ENCODE assay signal across 12 cellular contexts in the genomic region with DNA sequence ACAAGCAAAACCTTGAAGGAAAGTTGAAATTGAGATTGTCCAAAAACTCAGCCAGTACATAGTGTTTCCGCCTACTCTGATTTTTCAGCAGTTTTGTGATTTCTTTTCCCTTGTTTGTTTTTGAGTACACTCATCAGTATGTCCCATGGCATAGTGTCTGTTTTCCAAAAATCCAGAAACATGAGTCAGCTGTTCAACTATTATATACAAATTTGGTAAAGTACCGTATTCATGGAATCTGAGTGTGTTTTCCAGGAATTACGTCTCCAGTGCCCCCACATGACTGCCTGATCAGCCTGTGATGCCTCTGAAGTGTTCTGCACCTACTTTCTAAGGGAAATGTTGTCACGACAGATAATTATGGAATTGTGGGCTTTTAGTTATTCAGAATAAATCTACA.
DNase-seq lines count a peak whose midpoint lies in the region; ATAC-seq and TF ChIP-seq lines count a peak whose summit lies in the region.
"Had no signal": no experiment of that assay in that cellular context is flagged by ENCODE, and none has a peak within 500 bp of the region (broad histone marks: within the 10 kb centered on the region; RNA-seq: fewer than 3 reads in every experiment).

No MANE protein-coding gene starts in this region.

- H3K27me3 ChIP-seq in breast epithelium (no peaks in the 10 kb centered on the region), thoracic aorta (replicated peaks; ENCODE audit: insufficient read depth) (no peaks in the 10 kb centered on the region)

- TF ChIP-seq CTCF in breast epithelium (IDR thresholded peaks at IDR 0.05) (no peak), thoracic aorta (IDR thresholded peaks at IDR 0.05) (no peak)

- H3K27ac ChIP-seq in breast epithelium (peak overlapping the region; percentile 52 to 71), thoracic aorta (peak overlapping the region; percentile 79 to 80)

- H3K4me3 ChIP-seq in breast epithelium (no peak overlapping the region), thoracic aorta (peak overlapping the region; percentile 2)

- peak; percentile 88 for ATAC-seq in thoracic aorta (ENCODE audit: insufficient number of reproducible peaks, low FRiP score, low read depth)
- no peak for ATAC-seq in HG02970 (IDR thresholded peaks at IDR 0.05; ENCODE audit: low FRiP score, unreplicated experiment)
- ATAC-seq: activated CD8-positive, alpha-beta T cell treated with anti-CD3 and anti-CD28 coated beads for 36 hours; naive thymus-derived CD4-positive, alpha-beta T cell had no signal

- TF ChIP-seq POLR2A in breast epithelium (IDR thresholded peaks at IDR 0.05): no peak

- no peaks in the 10 kb centered on the region for H3K4me1 ChIP-seq in breast epithelium
- peaks cover 29 to 56% of the 10 kb centered on the region in 2 donors for H3K4me1 ChIP-seq in thoracic aorta (ENCODE audit: control insufficient read depth in 1 of 2, low read depth in 2 of 2)

- peak; percentile 60 for DNase-seq in HS-27A (ENCODE audit: low read depth)
- DNase-seq in breast epithelium (ENCODE audit: low spot score in 2 of 2): no peak
- peak; percentile 50 for DNase-seq in hepatic stellate cell (ENCODE audit: low spot score)
- peak; percentile 33 for DNase-seq in thoracic aorta (ENCODE audit: low spot score)
- no peak for DNase-seq in GDM1 (lab: John Stamatoyannopoulos, UW)
- no peak for DNase-seq in mesenteric fat pad (ENCODE audit: low spot score)
- no peak for DNase-seq in NCI-H1048 (lab: John Stamatoyannopoulos, UW)
- DNase-seq: activated CD8-positive, alpha-beta T cell treated with anti-CD3 and anti-CD28 coated beads for 36 hours; activated naive CD4-positive, alpha-beta T cell; Karpas-422; naive thymus-derived CD4-positive, alpha-beta T cell had no signal

- H3K9me3 ChIP-seq in breast epithelium (no peaks in the 10 kb centered on the region), thoracic aorta (peaks cover 2% of the 10 kb centered on the region)

- intact Hi-C loops in breast epithelium (cut with DNase I; ENCODE audit: low total_unique reads): no loop called here

- H3K36me3 ChIP-seq in breast epithelium (no peaks in the 10 kb centered on the region), thoracic aorta (no peaks in the 10 kb centered on the region)

Comparison
In these comparisons a context has a peak if more than half of its experiments do, and no peak if none do; other contexts are left out.
1. DNase-seq: peak in HS-27A (single experiment), hepatic stellate cell (single experiment) and thoracic aorta (single experiment); none in breast epithelium (0 of 2), GDM1 (single experiment), mesenteric fat pad (single experiment) and NCI-H1048 (single experiment).